ENCODE assay signal across 1 cellular context in the genomic region with DNA sequence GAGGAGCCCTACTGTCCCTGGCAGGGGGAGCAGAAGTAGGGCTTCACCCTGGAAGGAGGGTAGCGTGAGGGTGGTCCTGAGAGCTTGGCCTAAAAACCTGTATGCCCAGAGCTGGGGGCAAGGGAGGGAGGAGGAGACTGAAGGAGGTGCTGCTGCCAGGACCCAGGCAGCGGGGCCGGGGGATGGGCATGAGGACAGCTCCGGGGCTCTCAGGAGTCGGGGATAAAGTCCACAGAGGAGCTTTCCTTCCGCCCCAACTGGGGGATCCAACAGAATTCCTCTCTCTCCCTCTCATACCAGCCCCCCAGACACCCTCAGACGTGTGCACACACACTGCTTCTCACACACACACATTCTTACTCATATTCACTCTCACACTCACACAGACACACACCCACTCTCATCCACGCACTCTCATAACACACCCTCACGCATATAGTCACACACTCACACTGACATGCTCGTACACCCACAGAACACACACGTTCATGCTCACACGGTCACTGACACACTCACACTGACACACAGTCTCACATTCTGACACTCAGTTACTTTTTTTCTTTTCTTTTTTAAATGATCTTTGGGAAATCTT.
TF ChIP-seq lines count a peak whose summit lies in the region.

No MANE protein-coding gene starts in this region.

TF ChIP-seq in GM12878, 131 proteins besides CTCF, POLR2A, EP300 and RAD21 (continued from another document):
- TF ChIP-seq, protein P1, sequence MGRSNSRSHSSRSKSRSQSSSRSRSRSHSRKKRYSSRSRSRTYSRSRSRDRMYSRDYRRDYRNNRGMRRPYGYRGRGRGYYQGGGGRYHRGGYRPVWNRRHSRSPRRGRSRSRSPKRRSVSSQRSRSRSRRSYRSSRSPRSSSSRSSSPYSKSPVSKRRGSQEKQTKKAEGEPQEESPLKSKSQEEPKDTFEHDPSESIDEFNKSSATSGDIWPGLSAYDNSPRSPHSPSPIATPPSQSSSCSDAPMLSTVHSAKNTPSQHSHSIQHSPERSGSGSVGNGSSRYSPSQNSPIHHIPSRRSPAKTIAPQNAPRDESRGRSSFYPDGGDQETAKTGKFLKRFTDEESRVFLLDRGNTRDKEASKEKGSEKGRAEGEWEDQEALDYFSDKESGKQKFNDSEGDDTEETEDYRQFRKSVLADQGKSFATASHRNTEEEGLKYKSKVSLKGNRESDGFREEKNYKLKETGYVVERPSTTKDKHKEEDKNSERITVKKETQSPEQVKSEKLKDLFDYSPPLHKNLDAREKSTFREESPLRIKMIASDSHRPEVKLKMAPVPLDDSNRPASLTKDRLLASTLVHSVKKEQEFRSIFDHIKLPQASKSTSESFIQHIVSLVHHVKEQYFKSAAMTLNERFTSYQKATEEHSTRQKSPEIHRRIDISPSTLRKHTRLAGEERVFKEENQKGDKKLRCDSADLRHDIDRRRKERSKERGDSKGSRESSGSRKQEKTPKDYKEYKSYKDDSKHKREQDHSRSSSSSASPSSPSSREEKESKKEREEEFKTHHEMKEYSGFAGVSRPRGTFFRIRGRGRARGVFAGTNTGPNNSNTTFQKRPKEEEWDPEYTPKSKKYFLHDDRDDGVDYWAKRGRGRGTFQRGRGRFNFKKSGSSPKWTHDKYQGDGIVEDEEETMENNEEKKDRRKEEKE (IDR thresholded peaks at IDR 0.05), result no peak
- TF ChIP-seq CHD2 (IDR thresholded peaks at IDR 0.05; ENCODE audit: borderline replicate concordance, low read depth, low read length), result no peak
- TF ChIP-seq BCL11A (IDR thresholded peaks at IDR 0.05; ENCODE audit: low read depth, low read length), result no peak
- TF ChIP-seq CREB1 (IDR thresholded peaks at IDR 0.05; ENCODE audit: low read depth), result no peak
- no peak for TF ChIP-seq ZNF207 (IDR thresholded peaks at IDR 0.05; ENCODE audit: borderline replicate concordance)
- no peak for TF ChIP-seq GABPA (IDR thresholded peaks at IDR 0.05; ENCODE audit: low read depth)
- TF ChIP-seq, protein P2, sequence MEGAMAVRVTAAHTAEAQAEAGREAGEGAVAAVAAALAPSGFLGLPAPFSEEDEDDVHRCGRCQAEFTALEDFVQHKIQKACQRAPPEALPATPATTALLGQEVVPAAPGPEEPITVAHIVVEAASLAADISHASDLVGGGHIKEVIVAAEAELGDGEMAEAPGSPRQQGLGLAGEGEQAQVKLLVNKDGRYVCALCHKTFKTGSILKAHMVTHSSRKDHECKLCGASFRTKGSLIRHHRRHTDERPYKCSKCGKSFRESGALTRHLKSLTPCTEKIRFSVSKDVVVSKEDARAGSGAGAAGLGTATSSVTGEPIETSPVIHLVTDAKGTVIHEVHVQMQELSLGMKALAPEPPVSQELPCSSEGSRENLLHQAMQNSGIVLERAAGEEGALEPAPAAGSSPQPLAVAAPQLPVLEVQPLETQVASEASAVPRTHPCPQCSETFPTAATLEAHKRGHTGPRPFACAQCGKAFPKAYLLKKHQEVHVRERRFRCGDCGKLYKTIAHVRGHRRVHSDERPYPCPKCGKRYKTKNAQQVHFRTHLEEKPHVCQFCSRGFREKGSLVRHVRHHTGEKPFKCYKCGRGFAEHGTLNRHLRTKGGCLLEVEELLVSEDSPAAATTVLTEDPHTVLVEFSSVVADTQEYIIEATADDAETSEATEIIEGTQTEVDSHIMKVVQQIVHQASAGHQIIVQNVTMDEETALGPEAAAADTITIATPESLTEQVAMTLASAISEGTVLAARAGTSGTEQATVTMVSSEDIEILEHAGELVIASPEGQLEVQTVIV (IDR thresholded peaks at IDR 0.05; ENCODE audit: borderline replicate concordance, partially characterized antibody), result no peak
- no peak for TF ChIP-seq PAX8 (IDR thresholded peaks at IDR 0.05)
- TF ChIP-seq SRF (IDR thresholded peaks at IDR 0.05; ENCODE audit: low read depth in 2 of 2, low read length in 2 of 2), result no peak
- no peak for TF ChIP-seq SREBF2 (IDR thresholded peaks at IDR 0.05; ENCODE audit: low read length)
- no peak for TF ChIP-seq HDAC6 (IDR thresholded peaks at IDR 0.05; ENCODE audit: unreplicated experiment)
- TF ChIP-seq, protein P3, sequence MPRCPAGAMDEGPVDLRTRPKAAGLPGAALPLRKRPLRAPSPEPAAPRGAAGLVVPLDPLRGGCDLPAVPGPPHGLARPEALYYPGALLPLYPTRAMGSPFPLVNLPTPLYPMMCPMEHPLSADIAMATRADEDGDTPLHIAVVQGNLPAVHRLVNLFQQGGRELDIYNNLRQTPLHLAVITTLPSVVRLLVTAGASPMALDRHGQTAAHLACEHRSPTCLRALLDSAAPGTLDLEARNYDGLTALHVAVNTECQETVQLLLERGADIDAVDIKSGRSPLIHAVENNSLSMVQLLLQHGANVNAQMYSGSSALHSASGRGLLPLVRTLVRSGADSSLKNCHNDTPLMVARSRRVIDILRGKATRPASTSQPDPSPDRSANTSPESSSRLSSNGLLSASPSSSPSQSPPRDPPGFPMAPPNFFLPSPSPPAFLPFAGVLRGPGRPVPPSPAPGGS (IDR thresholded peaks at IDR 0.05; ENCODE audit: borderline replicate concordance, insufficient read depth, low read depth, low read length, poor library complexity, severe bottlenecking), result peak; percentile 93
- TF ChIP-seq, protein P4, sequence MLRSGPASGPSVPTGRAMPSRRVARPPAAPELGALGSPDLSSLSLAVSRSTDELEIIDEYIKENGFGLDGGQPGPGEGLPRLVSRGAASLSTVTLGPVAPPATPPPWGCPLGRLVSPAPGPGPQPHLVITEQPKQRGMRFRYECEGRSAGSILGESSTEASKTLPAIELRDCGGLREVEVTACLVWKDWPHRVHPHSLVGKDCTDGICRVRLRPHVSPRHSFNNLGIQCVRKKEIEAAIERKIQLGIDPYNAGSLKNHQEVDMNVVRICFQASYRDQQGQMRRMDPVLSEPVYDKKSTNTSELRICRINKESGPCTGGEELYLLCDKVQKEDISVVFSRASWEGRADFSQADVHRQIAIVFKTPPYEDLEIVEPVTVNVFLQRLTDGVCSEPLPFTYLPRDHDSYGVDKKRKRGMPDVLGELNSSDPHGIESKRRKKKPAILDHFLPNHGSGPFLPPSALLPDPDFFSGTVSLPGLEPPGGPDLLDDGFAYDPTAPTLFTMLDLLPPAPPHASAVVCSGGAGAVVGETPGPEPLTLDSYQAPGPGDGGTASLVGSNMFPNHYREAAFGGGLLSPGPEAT (IDR thresholded peaks at IDR 0.05; ENCODE audit: low read depth), result no peak
- TF ChIP-seq, protein P5, sequence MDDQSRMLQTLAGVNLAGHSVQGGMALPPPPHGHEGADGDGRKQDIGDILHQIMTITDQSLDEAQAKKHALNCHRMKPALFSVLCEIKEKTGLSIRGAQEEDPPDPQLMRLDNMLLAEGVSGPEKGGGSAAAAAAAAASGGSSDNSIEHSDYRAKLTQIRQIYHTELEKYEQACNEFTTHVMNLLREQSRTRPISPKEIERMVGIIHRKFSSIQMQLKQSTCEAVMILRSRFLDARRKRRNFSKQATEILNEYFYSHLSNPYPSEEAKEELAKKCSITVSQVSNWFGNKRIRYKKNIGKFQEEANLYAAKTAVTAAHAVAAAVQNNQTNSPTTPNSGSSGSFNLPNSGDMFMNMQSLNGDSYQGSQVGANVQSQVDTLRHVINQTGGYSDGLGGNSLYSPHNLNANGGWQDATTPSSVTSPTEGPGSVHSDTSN (IDR thresholded peaks at IDR 0.05; ENCODE audit: insufficient replicate concordance, low read depth, low read length), result peak; percentile 64
- TF ChIP-seq TAF1 (IDR thresholded peaks at IDR 0.05; ENCODE audit: borderline replicate concordance, low read depth, low read length), result no peak
TF ChIP-seq in GM12878: peak in this region for 2.
